ENCODE assay signal across 33 cellular contexts in the genomic region with DNA sequence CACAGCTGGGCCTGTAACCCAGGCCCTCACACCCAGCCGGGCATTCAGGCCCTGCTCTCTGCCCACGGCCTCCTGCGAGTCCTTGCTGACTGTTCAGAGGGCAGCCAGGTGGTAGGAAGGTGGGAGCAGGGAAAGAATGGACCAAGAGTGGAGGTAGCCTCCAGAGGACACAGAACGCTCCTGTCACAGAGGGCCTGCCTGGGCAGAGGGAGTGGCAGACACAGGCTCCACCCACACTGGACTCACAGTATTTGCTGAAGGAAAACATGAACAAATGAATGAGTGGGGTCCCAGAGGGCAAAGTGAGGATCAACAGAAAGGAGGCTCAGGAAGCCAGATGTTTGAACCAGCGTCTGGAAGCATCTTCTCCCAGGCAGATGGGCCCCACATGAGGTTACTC.
"Had no signal": no experiment of that assay in that cellular context is flagged by ENCODE, and none has a peak within 500 bp of the region (broad histone marks: within the 10 kb centered on the region; RNA-seq: fewer than 3 reads in every experiment).

No MANE protein-coding gene starts in this region.

- H3K4me3 Mint-ChIP-seq: activated B cell treated with CpG ODN at 0.5 μM for 24 hours; activated CD4-positive, alpha-beta memory T cell treated with anti-CD3 and anti-CD28 coated beads for 36 hours; activated naive CD4-positive, alpha-beta T cell treated with anti-CD3 and anti-CD28 coated beads for 36 hours; activated T-cell treated with anti-CD3 and anti-CD28 coated beads, Interleukin-2, amount 50 U/mL, for 4 hours; activated T-helper 1 cell treated with anti-CD3 and anti-CD28 coated beads, Interleukin-12 subunit alpha, Interleukin-12 subunit beta, Interleukin-2, Interleukin-4 antibody, amounts not matched to agents 30 ng/mL and 10 ng/mL and 1 ng/mL, durations not matched to agents 14 hours and 24 hours and 36 hours; T-helper 1 cell treated with Interleukin-12 subunit alpha and Interleukin-12 subunit beta and Interleukin-4 antibody, amounts not matched to agents 30 μg/mL and 1 μg/mL, for 36 hours; T-helper 2 cell treated with Interferon-gamma antibody and Interleukin-4, amounts not matched to agents 5 μg/mL and 100 μg/mL, for 36 hours had no signal

- H3K9ac ChIP-seq: SK-N-SH had no signal

- H3K9me3 Mint-ChIP-seq: activated B cell treated with CpG ODN at 0.5 μM for 24 hours; activated CD4-positive, alpha-beta memory T cell treated with anti-CD3 and anti-CD28 coated beads for 36 hours; activated naive CD4-positive, alpha-beta T cell treated with anti-CD3 and anti-CD28 coated beads for 36 hours; activated naive CD4-positive, alpha-beta T cell treated with anti-CD3 and anti-CD28 coated beads, Interleukin-2, amount 50 U/mL, for 72 hours; activated T-cell treated with anti-CD3 and anti-CD28 coated beads, Interleukin-2, amount 50 U/mL, for 4 hours; activated T-helper 1 cell treated with anti-CD3 and anti-CD28 coated beads, Interleukin-12 subunit alpha, Interleukin-12 subunit beta, Interleukin-2, Interleukin-4 antibody, amounts not matched to agents 30 ng/mL and 10 ng/mL and 1 ng/mL, durations not matched to agents 14 hours and 24 hours and 36 hours; T-helper 1 cell treated with Interleukin-12 subunit alpha and Interleukin-12 subunit beta and Interleukin-4 antibody, amounts not matched to agents 30 μg/mL and 1 μg/mL, for 36 hours; T-helper 2 cell treated with Interferon-gamma antibody and Interleukin-4, amounts not matched to agents 5 μg/mL and 100 μg/mL, for 36 hours had no signal

- H3K4me3 ChIP-seq: adrenal gland, body of pancreas, breast epithelium, SJSA1 had no signal

- FAIRE-seq: astrocyte had no signal

- H3K36me3 ChIP-seq: adrenal gland, breast epithelium, SJSA1 had no signal

- H3K9me3 ChIP-seq: adrenal gland, body of pancreas, breast epithelium, SJSA1, SK-N-SH had no signal

- H3K4me1 ChIP-seq: adrenal gland, body of pancreas, breast epithelium, SJSA1 had no signal

- H3K27me3 Mint-ChIP-seq: activated B cell treated with CpG ODN at 0.5 μM for 24 hours; activated CD4-positive, alpha-beta memory T cell treated with anti-CD3 and anti-CD28 coated beads for 36 hours had no signal

- H3K27ac ChIP-seq: adrenal gland, body of pancreas, breast epithelium, SJSA1 had no signal

- H3K27me3 ChIP-seq: adrenal gland, body of pancreas, breast epithelium, SJSA1 had no signal

- ATAC-seq: activated naive CD4-positive, alpha-beta T cell treated with anti-CD3 and anti-CD28 coated beads, Interleukin-2, amount 50 U/mL, for 72 hours; activated T-cell treated with anti-CD3 and anti-CD28 coated beads, Interleukin-2, amount 50 U/mL, for 4 hours; body of pancreas; Panc1 had no signal

- H3K27ac Mint-ChIP-seq: activated B cell treated with CpG ODN at 0.5 μM for 24 hours; activated CD4-positive, alpha-beta memory T cell treated with anti-CD3 and anti-CD28 coated beads for 36 hours; activated naive CD4-positive, alpha-beta T cell treated with anti-CD3 and anti-CD28 coated beads for 36 hours; activated T-helper 1 cell treated with anti-CD3 and anti-CD28 coated beads, Interleukin-12 subunit alpha, Interleukin-12 subunit beta, Interleukin-2, Interleukin-4 antibody, amounts not matched to agents 30 ng/mL and 10 ng/mL and 1 ng/mL, durations not matched to agents 14 hours and 24 hours and 36 hours; T-helper 1 cell treated with Interleukin-12 subunit alpha and Interleukin-12 subunit beta and Interleukin-4 antibody, amounts not matched to agents 30 μg/mL and 1 μg/mL, for 36 hours; T-helper 2 cell treated with Interferon-gamma antibody and Interleukin-4, amounts not matched to agents 5 μg/mL and 100 μg/mL, for 36 hours had no signal

- H3K4me2 ChIP-seq: SK-N-SH had no signal

- H3K36me3 Mint-ChIP-seq: activated CD4-positive, alpha-beta memory T cell treated with anti-CD3 and anti-CD28 coated beads for 36 hours; activated naive CD4-positive, alpha-beta T cell treated with anti-CD3 and anti-CD28 coated beads, Interleukin-2, amount 50 U/mL, for 72 hours had no signal

- DNase-seq: activated B cell treated with CpG ODN at 0.5 μM for 24 hours; activated CD4-positive, alpha-beta memory T cell treated with anti-CD3 and anti-CD28 coated beads for 36 hours; activated CD4-positive, alpha-beta T cell treated with anti-CD3 and anti-CD28 coated beads for 4 hours; activated CD4-positive, alpha-beta T cell treated with anti-CD3 and anti-CD28 coated beads, Interleukin-2, amount 50 U/mL, for 1 hour; activated CD4-positive, CD25-positive, alpha-beta regulatory T cell treated with anti-CD3 and anti-CD28 coated beads, Interleukin-2, amount 50 U/mL, for 72 hours; activated CD8-positive, alpha-beta memory T cell treated with anti-CD3 and anti-CD28 coated beads, Interleukin-2, amount 50 U/mL, for 4 hours; activated gamma-delta T cell treated with Interleukin-2 at 50 U/mL for 16 hours; activated naive CD4-positive, alpha-beta T cell treated with anti-CD3 and anti-CD28 coated beads for 36 hours; activated T-cell treated with anti-CD3 and anti-CD28 coated beads for 4 hours; activated T-cell treated with anti-CD3 and anti-CD28 coated beads, Interleukin-2, amount 50 U/mL, for 4 hours; adrenal gland; body of pancreas; Karpas-422; NCI-H1048; NCI-H1105 treated with DMSO at 0.1 percent for 48 hours; NCI-H1436 treated with DMSO at 0.1 percent for 48 hours; NCI-H187; NCI-H2081; NCI-H2171 treated with DMSO at 0.1 percent for 48 hours; NCI-H2227 treated with DMSO at 0.1 percent for 48 hours; NCI-H446; NCI-H510A treated with DMSO at 0.1 percent for 48 hours; NCI-H526 treated with DMSO at 0.1 percent for 48 hours; SHP77 treated with DMSO at 0.1 percent for 48 hours; SK-N-SH had no signal
